ENCODE assay signal across 9 cellular contexts in genomic region chr11:2444301-2445106, GRCh38. TPM values are rescaled to one million over a fixed set of nuclear protein-coding genes. Genes with fewer than 3 reads are reported as not detected.
DNase-seq lines count a peak whose midpoint lies in the region; ATAC-seq and TF ChIP-seq lines count a peak whose summit lies in the region.
"Had no signal": no experiment of that assay in that cellular context is flagged by ENCODE, and none has a peak within 500 bp of the region (broad histone marks: within the 10 kb centered on the region; RNA-seq: fewer than 3 reads in every experiment).

TSS of gene KCNQ1 (plus strand) at chr11:2445008. CDS start at chr11:2445099, 91 bp downstream.
A gene with protein sequence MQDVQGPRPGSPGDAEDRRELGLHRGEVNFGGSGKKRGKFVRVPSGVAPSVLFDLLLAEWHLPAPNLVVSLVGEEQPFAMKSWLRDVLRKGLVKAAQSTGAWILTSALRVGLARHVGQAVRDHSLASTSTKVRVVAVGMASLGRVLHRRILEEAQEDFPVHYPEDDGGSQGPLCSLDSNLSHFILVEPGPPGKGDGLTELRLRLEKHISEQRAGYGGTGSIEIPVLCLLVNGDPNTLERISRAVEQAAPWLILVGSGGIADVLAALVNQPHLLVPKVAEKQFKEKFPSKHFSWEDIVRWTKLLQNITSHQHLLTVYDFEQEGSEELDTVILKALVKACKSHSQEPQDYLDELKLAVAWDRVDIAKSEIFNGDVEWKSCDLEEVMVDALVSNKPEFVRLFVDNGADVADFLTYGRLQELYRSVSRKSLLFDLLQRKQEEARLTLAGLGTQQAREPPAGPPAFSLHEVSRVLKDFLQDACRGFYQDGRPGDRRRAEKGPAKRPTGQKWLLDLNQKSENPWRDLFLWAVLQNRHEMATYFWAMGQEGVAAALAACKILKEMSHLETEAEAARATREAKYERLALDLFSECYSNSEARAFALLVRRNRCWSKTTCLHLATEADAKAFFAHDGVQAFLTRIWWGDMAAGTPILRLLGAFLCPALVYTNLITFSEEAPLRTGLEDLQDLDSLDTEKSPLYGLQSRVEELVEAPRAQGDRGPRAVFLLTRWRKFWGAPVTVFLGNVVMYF (N-terminal part only) (minus strand): TSS chr11:2444514. CDS start chr11:2423036, 21,478 bp downstream.

- TF ChIP-seq POLR2A in vagina (IDR thresholded peaks at IDR 0.05) = no peak

- H3K9me3 ChIP-seq in vagina = no peaks in the 10 kb centered on the region

- H3K9me3 Mint-ChIP-seq in activated T-cell treated with anti-CD3 and anti-CD28 coated beads, Interleukin-2, amount 50 U/mL, for 4 hours = no peaks in the 10 kb centered on the region

- peak within 1 kb of the TSS; percentile 86 for H3K4me3 Mint-ChIP-seq in activated T-cell treated with anti-CD3 and anti-CD28 coated beads, Interleukin-2, amount 50 U/mL, for 4 hours

- H3K27me3 Mint-ChIP-seq in activated T-cell treated with anti-CD3 and anti-CD28 coated beads, Interleukin-2, amount 50 U/mL, for 4 hours (ENCODE audit: low read depth) = no peaks in the 10 kb centered on the region

- H3K27ac ChIP-seq in vagina = no peak within 1 kb of the TSS

- no peaks in the 10 kb centered on the region for H3K36me3 ChIP-seq in vagina

- intact Hi-C loops in Right ventricle myocardium inferior (cut with DNase I) (loop anchor here (5.0 kb wide), 2 partner anchors 73 to 83 kb away; no protein-coding TSS in a partner anchor), sciatic nerve (cut with DNase I) (no loop called here), vagina (cut with DNase I) (no loop called here)

- peaks cover 33% of the 10 kb centered on the region for H3K4me1 Mint-ChIP-seq in activated T-cell treated with anti-CD3 and anti-CD28 coated beads, Interleukin-2, amount 50 U/mL, for 4 hours (ENCODE audit: low read depth)

- H3K27me3 ChIP-seq in vagina = peaks cover 8% of the 10 kb centered on the region

- peak within 1 kb of the TSS; percentile 29 to 50 for H3K4me3 ChIP-seq in vagina

- no peaks in the 10 kb centered on the region for H3K36me3 Mint-ChIP-seq in activated T-cell treated with anti-CD3 and anti-CD28 coated beads, Interleukin-2, amount 50 U/mL, for 4 hours (ENCODE audit: insufficient read depth)

- no peak for TF ChIP-seq CTCF in vagina (IDR thresholded peaks at IDR 0.05)

- peaks cover 17% of the 10 kb centered on the region for H3K4me1 ChIP-seq in vagina

- DNase-seq in ELR (ENCODE audit: low read depth) (peak; percentile 19), NCI-H748 (lab: John Stamatoyannopoulos, UW; ENCODE audit: unreplicated experiment) (peak; percentile 84), Right ventricle myocardium inferior (ENCODE audit: missing footprints) (peak; percentile 82), sciatic nerve (ENCODE audit: low spot score) (no peak), vagina (ENCODE audit: extremely low spot score in 2 of 2) (no peak)
- peak; percentile 82 for DNase-seq in activated T-cell treated with anti-CD3 and anti-CD28 coated beads, Interleukin-2, amount 50 U/mL, for 4 hours

- peak; percentile 58 to 67 for ATAC-seq in activated T-cell treated with anti-CD3 and anti-CD28 coated beads, Interleukin-2, amount 50 U/mL, for 4 hours
- ATAC-seq in Right ventricle myocardium inferior (peak; percentile 76), sciatic nerve (peak; percentile 30), GM19467 (IDR thresholded peaks at IDR 0.05; ENCODE audit: unreplicated experiment) (no peak), HG03571 (IDR thresholded peaks at IDR 0.05; ENCODE audit: unreplicated experiment) (no peak)

RNA-seq across cellular contexts. Expression of gene KCNQ1, which starts in this region (rescaled TPM):
- 1 to 10 TPM; 2.3 to 3.0 (median 2.8) TPM for total RNA-seq in activated T-cell treated with anti-CD3 and anti-CD28 coated beads, Interleukin-2, amount 50 U/mL, for 4 hours
- total RNA-seq in Right ventricle myocardium inferior (40.0 TPM), sciatic nerve (6.2 TPM), vagina (2.7 TPM)

RNA-seq across cellular contexts. Expression of the second gene that starts in this region (rescaled TPM):
- total RNA-seq in activated T-cell treated with anti-CD3 and anti-CD28 coated beads, Interleukin-2, amount 50 U/mL, for 4 hours = not detected
- total RNA-seq in Right ventricle myocardium inferior (not detected), sciatic nerve (not detected), vagina (not detected)
- total RNA-seq: glomerular endothelial cell had no signal

Comparison
In these comparisons a context has a peak if more than half of its experiments do, and no peak if none do; other contexts are left out.
1. DNase-seq: peak in ELR (single experiment), NCI-H748 (single experiment), activated T-cell treated with anti-CD3 and anti-CD28 coated beads, Interleukin-2, amount 50 U/mL, for 4 hours (single experiment) and Right ventricle myocardium inferior (single experiment); none in sciatic nerve (single experiment) and vagina (0 of 2).
2. ATAC-seq: peak in activated T-cell treated with anti-CD3 and anti-CD28 coated beads, Interleukin-2, amount 50 U/mL, for 4 hours (2 of 2), Right ventricle myocardium inferior (single experiment) and sciatic nerve (single experiment); none in GM19467 (single experiment) and HG03571 (single experiment).